8 cellular contexts compared by ENCODE assay signal in genomic region chr17:7214300-7215135, GRCh38. TPM values are rescaled to one million over a fixed set of nuclear protein-coding genes. Genes with fewer than 3 reads are reported as not detected.
DNase-seq lines count a peak whose midpoint lies in the region; ATAC-seq, FAIRE-seq and TF ChIP-seq lines count a peak whose summit lies in the region.

No MANE protein-coding gene starts in this region.

- H3K9me3 Mint-ChIP-seq in dendritic cell treated with granulocyte-macrophage colony-stimulating factor and Interleukin-4, amounts not matched to agents 40 ng/mL and 50 ng/mL, for 4 days: no peaks in the 10 kb centered on the region

- peak overlapping the region; percentile 87 for H3K27ac Mint-ChIP-seq in dendritic cell treated with granulocyte-macrophage colony-stimulating factor and Interleukin-4, amounts not matched to agents 40 ng/mL and 50 ng/mL, for 4 days

- TF ChIP-seq CTCF in HepG2 (CRISPR knock-in tag; IDR thresholded peaks at IDR 0.05): peak; percentile 79

- no peaks in the 10 kb centered on the region for H3K36me3 ChIP-seq in HepG2 (replicated peaks in 1 of 2; ENCODE audit: control insufficient read depth in 1 of 2, insufficient read depth in 2 of 2, low read length in 2 of 2)

- peak overlapping the region; percentile 53 for H3K27ac ChIP-seq in HepG2 (ENCODE audit: extremely low read length, insufficient read depth, low read length)

- TF ChIP-seq EP300 in HepG2 (IDR thresholded peaks at IDR 0.05; ENCODE audit: low read depth in 2 of 2, low read length in 2 of 2) (no peak), HepG2 (CRISPR knock-in tag; IDR thresholded peaks at IDR 0.05; ENCODE audit: borderline replicate concordance) (no peak; the same call in 1 of the 2 replicates)

- no peaks in the 10 kb centered on the region for H3K79me2 ChIP-seq in HepG2 (ENCODE audit: insufficient read depth, low read length)

- CTCF ChIA-PET in HepG2 (lab: Yijun Ruan, JAX; ENCODE audit: low intra/inter-chr PET ratio, low total read pairs): interaction anchor here (1.9 kb wide), 1 partner anchor 169 kb away, joined by 10 read pairs; no protein-coding TSS in a partner anchor

- no TSS peak for BruUV-seq in HepG2 (replicated peaks; lab: Mats Ljungman, UMichigan)

- no peak overlapping the region for H2AFZ ChIP-seq in HepG2 (ENCODE audit: low read length)

- H3K9me3 ChIP-seq in HepG2 (ENCODE audit: low read length): no peaks in the 10 kb centered on the region

- peak; percentile 84 for ATAC-seq in GM19397 (IDR thresholded peaks at IDR 0.05; ENCODE audit: unreplicated experiment)
- peak; percentile 50 for ATAC-seq in HG03558 (IDR thresholded peaks at IDR 0.05; ENCODE audit: extremely low read depth, unreplicated experiment)
- peak; percentile 88 for ATAC-seq in HepG2

- POLR2A ChIA-PET in HepG2 (lab: Yijun Ruan, JAX): interaction anchor here (0.8 to 2.9 kb wide), 8 partner anchors 20 to 179 kb away, joined by 3 to 35 read pairs (median 5); partner anchors contain the start of genes ASGR1, ASGR2, DVL2 and SLC16A13

- TF ChIP-seq POLR2A in HepG2 (IDR thresholded peaks at IDR 0.05; ENCODE audit: insufficient read depth in 1 of 2, low read depth in 2 of 2, low read length in 2 of 2): no peak

- peak; percentile 56 for TF ChIP-seq RAD21 in HepG2 (CRISPR knock-in tag; IDR thresholded peaks at IDR 0.05)

- peak overlapping the region; percentile 77 for H3K4me2 ChIP-seq in HepG2 (ENCODE audit: low read depth, low read length)

- FAIRE-seq in HepG2 (lab: Jason Lieb, UNC): peak; percentile 76

- peak overlapping the region; percentile 28 for H3K9ac ChIP-seq in HepG2 (ENCODE audit: insufficient read depth, low read depth, low read length)

- H3K4me3 Mint-ChIP-seq in dendritic cell treated with granulocyte-macrophage colony-stimulating factor and Interleukin-4, amounts not matched to agents 40 ng/mL and 50 ng/mL, for 4 days: peak overlapping the region; percentile 94

- H4K20me1 ChIP-seq in HepG2 (ENCODE audit: insufficient read depth, low read length): no peaks in the 10 kb centered on the region

- peaks cover 13% of the 10 kb centered on the region for H3K36me3 Mint-ChIP-seq in dendritic cell treated with granulocyte-macrophage colony-stimulating factor and Interleukin-4, amounts not matched to agents 40 ng/mL and 50 ng/mL, for 4 days (ENCODE audit: low read depth)

- H3K4me3 ChIP-seq in HepG2 (replicated peaks in 1 of 3; ENCODE audit: insufficient read depth in 1 of 3, low read depth in 2 of 3, low read length in 3 of 3): peak overlapping the region; percentile 29 to 68 (median 55)

- H3K27me3 ChIP-seq in HepG2 (ENCODE audit: control insufficient read depth in 1 of 2, insufficient read depth in 2 of 2, low read length in 2 of 2): peaks cover 0 to 4% of the 10 kb centered on the region in 2 experiments; a peak in 2 of 5 replicates

- DNase-seq in C1 segment of cervical spinal cord (lab: John Stamatoyannopoulos, UW) (peak; percentile 66 to 97 (median 92)), NCI-H748 (lab: John Stamatoyannopoulos, UW; ENCODE audit: unreplicated experiment) (peak; percentile 100), HepG2 (ENCODE audit: low spot score) (peak; percentile 95)
- peak; percentile 100 for DNase-seq in activated CD4-positive, alpha-beta T cell treated with anti-CD3 and anti-CD28 coated beads, Interleukin-2, amount 50 U/mL, for 1 hour
- peak; percentile 99 for DNase-seq in stimulated activated CD4-positive, alpha-beta T cell treated with anti-CD3 and anti-CD28 coated beads, Interleukin-2, amount 100 ng/mL, for 48 hours

- intact Hi-C loops in dendritic cell treated with granulocyte-macrophage colony-stimulating factor and Interleukin-4, amounts not matched to agents 40 ng/mL and 50 ng/mL, for 4 days (cut with micrococcal nuclease): loop anchor here (1.0 to 5.0 kb wide), 2 partner anchors 9 to 38 kb away; partner anchors contain the start of genes CTDNEP1 and ELP5
- intact Hi-C loops in HepG2 (cut with micrococcal nuclease; ENCODE audit: unreplicated experiment): loop anchor here (5.0 kb wide), 1 partner anchor 37 kb away; the partner anchor contains the start of gene ASGR1

- peaks cover 56% of the 10 kb centered on the region for H3K4me1 ChIP-seq in HepG2 (ENCODE audit: insufficient read depth, low read length)

- no peaks in the 10 kb centered on the region for H3K27me3 Mint-ChIP-seq in dendritic cell treated with granulocyte-macrophage colony-stimulating factor and Interleukin-4, amounts not matched to agents 40 ng/mL and 50 ng/mL, for 4 days

- in situ Hi-C loops in HepG2 (cut with HindIII; ENCODE audit: extremely low pct_ligation_motif_present, low pct_unique_long_range_greater_than_20kb): loop anchor here (5.0 kb wide), 1 partner anchor 37 kb away; the partner anchor contains the start of gene ASGR1

- peaks cover 71% of the 10 kb centered on the region for H3K4me1 Mint-ChIP-seq in dendritic cell treated with granulocyte-macrophage colony-stimulating factor and Interleukin-4, amounts not matched to agents 40 ng/mL and 50 ng/mL, for 4 days (ENCODE audit: low read depth)

- WGBS in HepG2 (ENCODE audit: low lambda C conversion rate): 2% methylated on average over 32 of the region's 45 CpGs

RNA-seq across cellular contexts. Expression of gene DLG4, which starts 5.1 kb away (rescaled TPM):
- 0.25 and 0.71 TPM in 2 replicates for total RNA-seq in HepG2 (2016; rRNA removed; fragmentation: Illumina TruSeq; extraction: Trizol)
- under 0.01 TPM in 1 of 2 replicates, not detected in the other for total RNA-seq in HepG2 (2016; cell fraction: cytosol; rRNA removed; fragmentation: Illumina TruSeq; extraction: Trizol; ENCODE audit: low read depth)
- total RNA-seq in HepG2 (2016; cell fraction: insoluble cytoplasmic fraction; rRNA removed; fragmentation: Illumina TruSeq; extraction: Trizol): 0.40 and 0.69 TPM in 2 replicates
- total RNA-seq in HepG2 (2016; cell fraction: membrane; rRNA removed; fragmentation: Illumina TruSeq; extraction: Trizol): 0.40 and 0.52 TPM in 2 replicates
- total RNA-seq in HepG2 (2016; cell fraction: nucleus; rRNA removed; fragmentation: Illumina TruSeq; extraction: Trizol): 1.3 and 1.6 TPM in 2 replicates
- polyA plus RNA-seq in HepG2 (2011; rRNA removed): 3.9 and 4.3 TPM in 2 replicates
- 1.1 and 2.0 TPM in 2 replicates for polyA plus RNA-seq in HepG2 (2011; cell fraction: cytosol; rRNA removed)
- polyA plus RNA-seq in HepG2 (2011; cell fraction: nucleus; rRNA removed): 22.1 and 26.3 TPM in 2 replicates
- 3.7 and 4.4 TPM in 2 replicates for polyA plus RNA-seq in HepG2 (2012)
- 0.18 and 0.33 TPM in 2 replicates for polyA plus RNA-seq in HepG2 (2016; cell fraction: cytosol; fragmentation: Illumina TruSeq; extraction: Trizol; ENCODE audit: low read depth)
- 0.32 and 0.49 TPM in 2 replicates for polyA plus RNA-seq in HepG2 (2016; cell fraction: insoluble cytoplasmic fraction; fragmentation: Illumina TruSeq; extraction: Trizol; ENCODE audit: low read depth)
- polyA plus RNA-seq in HepG2 (2016; cell fraction: membrane; fragmentation: Illumina TruSeq; extraction: Trizol; ENCODE audit: low read depth): 0.53 and 0.70 TPM in 2 replicates
- 2.4 and 4.5 TPM in 2 replicates for polyA plus RNA-seq in HepG2 (2016; cell fraction: nucleus; fragmentation: Illumina TruSeq; extraction: Trizol; ENCODE audit: insufficient read depth, low read depth)
- 3.3 and 3.4 TPM in 2 replicates for polyA minus RNA-seq in HepG2 (2011; rRNA and poly(A)+ RNA removed; ENCODE audit: low replicate concordance)
- polyA minus RNA-seq in HepG2 (2011; cell fraction: cytosol; rRNA and poly(A)+ RNA removed): 2.1 and 2.4 TPM in 2 replicates
- 4.0 and 4.2 TPM in 2 replicates for polyA minus RNA-seq in HepG2 (2011; cell fraction: nucleus; rRNA and poly(A)+ RNA removed)

RNA-seq across cellular contexts. Expression of gene ACADVL, which starts 5.2 kb away (rescaled TPM):
- total RNA-seq in HepG2 (2016; rRNA removed; fragmentation: Illumina TruSeq; extraction: Trizol): 106 and 219 TPM in 2 replicates
- 29.7 and 32.3 TPM in 2 replicates for total RNA-seq in HepG2 (2016; cell fraction: cytosol; rRNA removed; fragmentation: Illumina TruSeq; extraction: Trizol; ENCODE audit: low read depth)
- 112 and 237 TPM in 2 replicates for total RNA-seq in HepG2 (2016; cell fraction: insoluble cytoplasmic fraction; rRNA removed; fragmentation: Illumina TruSeq; extraction: Trizol)
- total RNA-seq in HepG2 (2016; cell fraction: membrane; rRNA removed; fragmentation: Illumina TruSeq; extraction: Trizol): 44.6 and 53.4 TPM in 2 replicates
- 207 and 230 TPM in 2 replicates for total RNA-seq in HepG2 (2016; cell fraction: nucleus; rRNA removed; fragmentation: Illumina TruSeq; extraction: Trizol)
- 412 and 521 TPM in 2 replicates for polyA plus RNA-seq in HepG2 (2011; rRNA removed)
- 135 and 196 TPM in 2 replicates for polyA plus RNA-seq in HepG2 (2011; cell fraction: cytosol; rRNA removed)
- 5,199 and 5,548 TPM in 2 replicates for polyA plus RNA-seq in HepG2 (2011; cell fraction: nucleus; rRNA removed)
- polyA plus RNA-seq in HepG2 (2012): 315 and 441 TPM in 2 replicates
- 17.9 and 19.9 TPM in 2 replicates for polyA plus RNA-seq in HepG2 (2016; cell fraction: cytosol; fragmentation: Illumina TruSeq; extraction: Trizol; ENCODE audit: low read depth)
- 93.8 and 107 TPM in 2 replicates for polyA plus RNA-seq in HepG2 (2016; cell fraction: insoluble cytoplasmic fraction; fragmentation: Illumina TruSeq; extraction: Trizol; ENCODE audit: low read depth)
- 31.9 and 34.8 TPM in 2 replicates for polyA plus RNA-seq in HepG2 (2016; cell fraction: membrane; fragmentation: Illumina TruSeq; extraction: Trizol; ENCODE audit: low read depth)
- polyA plus RNA-seq in HepG2 (2016; cell fraction: nucleus; fragmentation: Illumina TruSeq; extraction: Trizol; ENCODE audit: insufficient read depth, low read depth): 578 and 583 TPM in 2 replicates
- 253 and 530 TPM in 2 replicates for polyA minus RNA-seq in HepG2 (2011; rRNA and poly(A)+ RNA removed; ENCODE audit: low replicate concordance)
- 79.8 and 87.7 TPM in 2 replicates for polyA minus RNA-seq in HepG2 (2011; cell fraction: cytosol; rRNA and poly(A)+ RNA removed)
- polyA minus RNA-seq in HepG2 (2011; cell fraction: nucleus; rRNA and poly(A)+ RNA removed): 354 and 373 TPM in 2 replicates

RNA-seq across cellular contexts. Expression of gene DVL2, which starts 19.8 kb away (rescaled TPM):
- 27.2 and 38.2 TPM in 2 replicates for total RNA-seq in HepG2 (2016; rRNA removed; fragmentation: Illumina TruSeq; extraction: Trizol)
- 37.2 and 38.8 TPM in 2 replicates for total RNA-seq in HepG2 (2016; cell fraction: cytosol; rRNA removed; fragmentation: Illumina TruSeq; extraction: Trizol; ENCODE audit: low read depth)
- 22.7 and 41.3 TPM in 2 replicates for total RNA-seq in HepG2 (2016; cell fraction: insoluble cytoplasmic fraction; rRNA removed; fragmentation: Illumina TruSeq; extraction: Trizol)
- total RNA-seq in HepG2 (2016; cell fraction: membrane; rRNA removed; fragmentation: Illumina TruSeq; extraction: Trizol): 32.1 and 32.7 TPM in 2 replicates
- 38.1 and 39.7 TPM in 2 replicates for total RNA-seq in HepG2 (2016; cell fraction: nucleus; rRNA removed; fragmentation: Illumina TruSeq; extraction: Trizol)
- 5.7 and 7.0 TPM in 2 replicates for polyA plus RNA-seq in HepG2 (2011; rRNA removed)
- 4.7 and 6.4 TPM in 2 replicates for polyA plus RNA-seq in HepG2 (2011; cell fraction: cytosol; rRNA removed)
- polyA plus RNA-seq in HepG2 (2011; cell fraction: nucleus; rRNA removed): 29.2 and 36.2 TPM in 2 replicates
- 20.0 and 24.6 TPM in 2 replicates for polyA plus RNA-seq in HepG2 (2012)
- polyA plus RNA-seq in HepG2 (2016; cell fraction: cytosol; fragmentation: Illumina TruSeq; extraction: Trizol; ENCODE audit: low read depth): 11.1 and 12.5 TPM in 2 replicates
- polyA plus RNA-seq in HepG2 (2016; cell fraction: insoluble cytoplasmic fraction; fragmentation: Illumina TruSeq; extraction: Trizol; ENCODE audit: low read depth): 22.5 and 26.2 TPM in 2 replicates
- 18.3 and 21.6 TPM in 2 replicates for polyA plus RNA-seq in HepG2 (2016; cell fraction: membrane; fragmentation: Illumina TruSeq; extraction: Trizol; ENCODE audit: low read depth)
- 51.6 and 51.8 TPM in 2 replicates for polyA plus RNA-seq in HepG2 (2016; cell fraction: nucleus; fragmentation: Illumina TruSeq; extraction: Trizol; ENCODE audit: insufficient read depth, low read depth)
- polyA minus RNA-seq in HepG2 (2011; rRNA and poly(A)+ RNA removed; ENCODE audit: low replicate concordance): 35.3 and 40.5 TPM in 2 replicates
- 10.3 and 10.8 TPM in 2 replicates for polyA minus RNA-seq in HepG2 (2011; cell fraction: cytosol; rRNA and poly(A)+ RNA removed)
- 33.6 and 37.0 TPM in 2 replicates for polyA minus RNA-seq in HepG2 (2011; cell fraction: nucleus; rRNA and poly(A)+ RNA removed)

RNA-seq across cellular contexts. Expression of gene PHF23, which starts 24.7 kb away (rescaled TPM):
- total RNA-seq in HepG2 (2016; rRNA removed; fragmentation: Illumina TruSeq; extraction: Trizol): 33.2 and 37.5 TPM in 2 replicates
- total RNA-seq in HepG2 (2016; cell fraction: cytosol; rRNA removed; fragmentation: Illumina TruSeq; extraction: Trizol; ENCODE audit: low read depth): 10.5 and 10.6 TPM in 2 replicates
- 33.3 and 34.6 TPM in 2 replicates for total RNA-seq in HepG2 (2016; cell fraction: insoluble cytoplasmic fraction; rRNA removed; fragmentation: Illumina TruSeq; extraction: Trizol)
- total RNA-seq in HepG2 (2016; cell fraction: membrane; rRNA removed; fragmentation: Illumina TruSeq; extraction: Trizol): 23.7 and 24.5 TPM in 2 replicates
- 13.4 and 18.2 TPM in 2 replicates for total RNA-seq in HepG2 (2016; cell fraction: nucleus; rRNA removed; fragmentation: Illumina TruSeq; extraction: Trizol)
- 27.6 and 30.9 TPM in 2 replicates for polyA plus RNA-seq in HepG2 (2011; rRNA removed)
- polyA plus RNA-seq in HepG2 (2011; cell fraction: cytosol; rRNA removed): 19.6 and 22.8 TPM in 2 replicates
- 13.4 and 14.0 TPM in 2 replicates for polyA plus RNA-seq in HepG2 (2011; cell fraction: nucleus; rRNA removed)
- polyA plus RNA-seq in HepG2 (2012): 18.6 and 20.8 TPM in 2 replicates
- 5.8 and 6.4 TPM in 2 replicates for polyA plus RNA-seq in HepG2 (2016; cell fraction: cytosol; fragmentation: Illumina TruSeq; extraction: Trizol; ENCODE audit: low read depth)
- polyA plus RNA-seq in HepG2 (2016; cell fraction: insoluble cytoplasmic fraction; fragmentation: Illumina TruSeq; extraction: Trizol; ENCODE audit: low read depth): 41.4 and 41.6 TPM in 2 replicates
- 11.9 and 12.0 TPM in 2 replicates for polyA plus RNA-seq in HepG2 (2016; cell fraction: membrane; fragmentation: Illumina TruSeq; extraction: Trizol; ENCODE audit: low read depth)
- polyA plus RNA-seq in HepG2 (2016; cell fraction: nucleus; fragmentation: Illumina TruSeq; extraction: Trizol; ENCODE audit: insufficient read depth, low read depth): 31.1 and 36.5 TPM in 2 replicates
- polyA minus RNA-seq in HepG2 (2011; rRNA and poly(A)+ RNA removed; ENCODE audit: low replicate concordance): 20.5 and 70.5 TPM in 2 replicates
- 13.2 and 14.7 TPM in 2 replicates for polyA minus RNA-seq in HepG2 (2011; cell fraction: cytosol; rRNA and poly(A)+ RNA removed)
- polyA minus RNA-seq in HepG2 (2011; cell fraction: nucleus; rRNA and poly(A)+ RNA removed): 9.0 and 11.4 TPM in 2 replicates

RNA-seq across cellular contexts. Expression of gene GABARAP, which starts 27.7 kb away (rescaled TPM):
- 161 and 239 TPM in 2 replicates for total RNA-seq in HepG2 (2016; rRNA removed; fragmentation: Illumina TruSeq; extraction: Trizol)
- 90.5 and 100 TPM in 2 replicates for total RNA-seq in HepG2 (2016; cell fraction: cytosol; rRNA removed; fragmentation: Illumina TruSeq; extraction: Trizol; ENCODE audit: low read depth)
- 168 and 250 TPM in 2 replicates for total RNA-seq in HepG2 (2016; cell fraction: insoluble cytoplasmic fraction; rRNA removed; fragmentation: Illumina TruSeq; extraction: Trizol)
- 138 and 155 TPM in 2 replicates for total RNA-seq in HepG2 (2016; cell fraction: membrane; rRNA removed; fragmentation: Illumina TruSeq; extraction: Trizol)
- 68.4 and 69.0 TPM in 2 replicates for total RNA-seq in HepG2 (2016; cell fraction: nucleus; rRNA removed; fragmentation: Illumina TruSeq; extraction: Trizol)
- 274 and 310 TPM in 2 replicates for polyA plus RNA-seq in HepG2 (2011; rRNA removed)
- 305 and 428 TPM in 2 replicates for polyA plus RNA-seq in HepG2 (2011; cell fraction: cytosol; rRNA removed)
- polyA plus RNA-seq in HepG2 (2011; cell fraction: nucleus; rRNA removed): 83.2 and 122 TPM in 2 replicates
- 331 and 348 TPM in 2 replicates for polyA plus RNA-seq in HepG2 (2012)
- 210 and 241 TPM in 2 replicates for polyA plus RNA-seq in HepG2 (2016; cell fraction: cytosol; fragmentation: Illumina TruSeq; extraction: Trizol; ENCODE audit: low read depth)
- polyA plus RNA-seq in HepG2 (2016; cell fraction: insoluble cytoplasmic fraction; fragmentation: Illumina TruSeq; extraction: Trizol; ENCODE audit: low read depth): 472 and 477 TPM in 2 replicates
- polyA plus RNA-seq in HepG2 (2016; cell fraction: membrane; fragmentation: Illumina TruSeq; extraction: Trizol; ENCODE audit: low read depth): 260 and 279 TPM in 2 replicates
- 204 and 210 TPM in 2 replicates for polyA plus RNA-seq in HepG2 (2016; cell fraction: nucleus; fragmentation: Illumina TruSeq; extraction: Trizol; ENCODE audit: insufficient read depth, low read depth)
- 234 and 265 TPM in 2 replicates for polyA minus RNA-seq in HepG2 (2011; rRNA and poly(A)+ RNA removed; ENCODE audit: low replicate concordance)
- 83.4 and 114 TPM in 2 replicates for polyA minus RNA-seq in HepG2 (2011; cell fraction: cytosol; rRNA and poly(A)+ RNA removed)
- 37.2 and 53.3 TPM in 2 replicates for polyA minus RNA-seq in HepG2 (2011; cell fraction: nucleus; rRNA and poly(A)+ RNA removed)

Comparison
In these comparisons a context has a peak if more than half of its experiments do, and no peak if none do; other contexts are left out.
1. Peak in every context shown above with its lines: DNase-seq, ATAC-seq, H3K4me3 ChIP-seq and H3K27ac ChIP-seq.